ENCODE assay signal across 22 cellular contexts in the genomic region with DNA sequence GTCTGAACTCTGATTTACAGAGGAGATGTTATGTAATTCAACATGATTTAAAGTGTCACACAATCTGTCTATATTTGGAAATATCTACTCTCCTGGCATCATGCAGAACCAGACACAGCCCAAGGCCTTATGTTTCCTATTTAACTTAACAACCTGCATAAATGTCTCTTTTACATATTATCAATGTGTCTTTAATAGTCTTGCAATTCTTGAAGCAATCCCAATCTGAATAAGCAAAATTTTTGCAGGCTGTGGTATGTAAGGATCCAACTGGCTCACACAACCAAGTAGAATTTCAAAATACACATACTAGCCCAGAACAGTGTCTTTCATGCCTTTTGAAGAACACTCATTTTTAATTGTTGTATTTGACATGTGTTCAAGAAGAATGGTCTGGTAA.
"Had no signal": no experiment of that assay in that cellular context is flagged by ENCODE, and none has a peak within 500 bp of the region (broad histone marks: within the 10 kb centered on the region; RNA-seq: fewer than 3 reads in every experiment).

No MANE protein-coding gene starts in this region.

- H3K27me3 ChIP-seq: colonic mucosa, gastrocnemius medialis had no signal

- H3K4me3 ChIP-seq: colonic mucosa, esophagus squamous epithelium, gastrocnemius medialis, heart right ventricle, left lung, lower lobe of right lung, mucosa of descending colon had no signal

- DNase-seq: colonic mucosa; cortex of kidney; effector CD8-positive, alpha-beta T cell; effector memory CD8-positive, alpha-beta T cell; endodermal cell; erythroblast; esophagus squamous epithelium; foreskin fibroblast; foreskin melanocyte; gastrocnemius medialis; glutamatergic neuron; head of caudate nucleus; heart right ventricle; hippocampal formation; left cardiac atrium; left lung; left ventricle myocardium superior; lower lobe of right lung; mesenchymal stem cell; mucosa of descending colon; naive B cell had no signal

- H3K9me3 ChIP-seq: colonic mucosa, gastrocnemius medialis, left lung, lower lobe of right lung, mucosa of descending colon had no signal

- H3K27ac ChIP-seq: colonic mucosa, epithelial cell of prostate, esophagus squamous epithelium, gastrocnemius medialis, heart right ventricle, left lung, lower lobe of right lung had no signal

- H3K4me1 ChIP-seq: colonic mucosa, gastrocnemius medialis, heart right ventricle, lower lobe of right lung had no signal

- H3K36me3 ChIP-seq: colonic mucosa, esophagus squamous epithelium, gastrocnemius medialis, heart right ventricle, left lung, lower lobe of right lung had no signal
